1 cellular context compared by ENCODE assay signal in genomic region chr10:132109341-132110072, GRCh38.
TF ChIP-seq lines count a peak whose summit lies in the region.

No MANE protein-coding gene starts in this region.

TF ChIP-seq in WTC11, 78 proteins besides CTCF, POLR2A, EP300 and RAD21 (continued from another document):
- TF ChIP-seq STAT6 (CRISPR knock-in tag; conservative IDR thresholded peaks at IDR 0.05; ENCODE audit: low read depth): no peak
- no peak for TF ChIP-seq GABPB1 (CRISPR knock-in tag; IDR thresholded peaks at IDR 0.05)
